In genomic region chr6:144283781-144284473, GRCh38 we compare ENCODE assay signal across 8 cellular contexts. TPM values are rescaled to one million over a fixed set of nuclear protein-coding genes. Genes with fewer than 3 reads are reported as not detected.
DNase-seq lines count a peak whose midpoint lies in the region; ATAC-seq and TF ChIP-seq lines count a peak whose summit lies in the region.

No MANE protein-coding gene starts in this region.

- H3K27ac ChIP-seq in heart right ventricle (peak overlapping the region; percentile 93 to 98 (median 96)), tibial artery (peak overlapping the region; percentile 95 to 96)

- H3K9me3 ChIP-seq in heart right ventricle (no peaks in the 10 kb centered on the region), tibial artery (no peaks in the 10 kb centered on the region)

- 10 to 12% methylated on average over 13 of the region's 13 CpGs for WGBS in heart right ventricle, 2 donors

- TF ChIP-seq CTCF in heart right ventricle (IDR thresholded peaks at IDR 0.05) (peak in 3 of 9 donors; percentile 3 to 21 (median 12)), kidney epithelial cell (IDR thresholded peaks at IDR 0.05; ENCODE audit: insufficient read depth, low read length, poor library complexity, severe bottlenecking) (no peak), tibial artery (IDR thresholded peaks at IDR 0.05) (peak in 1 of 2 experiments; percentile 15)

- no peaks in the 10 kb centered on the region for H3K27me3 ChIP-seq in heart right ventricle
- no peaks in the 10 kb centered on the region for H3K27me3 ChIP-seq in kidney epithelial cell (ENCODE audit: control insufficient read depth, insufficient read depth, low read length)
- H3K27me3 ChIP-seq in tibial artery: no peaks in the 10 kb centered on the region

- H3K36me3 Mint-ChIP-seq in activated naive CD8-positive, alpha-beta T cell treated with anti-CD3 and anti-CD28 coated beads, Interleukin-2, amount 10 ng/mL, durations not matched to agents 7 days and 5 days: peaks cover 3% of the 10 kb centered on the region

- H3K9me3 Mint-ChIP-seq in activated naive CD8-positive, alpha-beta T cell treated with anti-CD3 and anti-CD28 coated beads, Interleukin-2, amount 10 ng/mL, durations not matched to agents 7 days and 5 days: no peaks in the 10 kb centered on the region

- H3K4me1 Mint-ChIP-seq in activated naive CD8-positive, alpha-beta T cell treated with anti-CD3 and anti-CD28 coated beads, Interleukin-2, amount 10 ng/mL, durations not matched to agents 7 days and 5 days: peaks cover 28% of the 10 kb centered on the region

- H3K27me3 Mint-ChIP-seq in activated naive CD8-positive, alpha-beta T cell treated with anti-CD3 and anti-CD28 coated beads, Interleukin-2, amount 10 ng/mL, durations not matched to agents 7 days and 5 days: peaks cover 3% of the 10 kb centered on the region

- no peak overlapping the region for H3K27ac Mint-ChIP-seq in activated naive CD8-positive, alpha-beta T cell treated with anti-CD3 and anti-CD28 coated beads, Interleukin-2, amount 10 ng/mL, durations not matched to agents 7 days and 5 days

- H3K4me3 Mint-ChIP-seq in activated naive CD8-positive, alpha-beta T cell treated with anti-CD3 and anti-CD28 coated beads, Interleukin-2, amount 10 ng/mL, durations not matched to agents 7 days and 5 days: peak overlapping the region; percentile 95

- ATAC-seq in heart right ventricle (no peak), GM19035 (IDR thresholded peaks at IDR 0.05; ENCODE audit: unreplicated experiment) (no peak), HG02642 (IDR thresholded peaks at IDR 0.05; ENCODE audit: poor library complexity, unreplicated experiment) (no peak)
- no peak for ATAC-seq in activated naive CD8-positive, alpha-beta T cell treated with anti-CD3 and anti-CD28 coated beads, Interleukin-2, amount 10 ng/mL, durations not matched to agents 7 days and 5 days (ENCODE audit: low read depth)

- POLR2A ChIA-PET in activated naive CD8-positive, alpha-beta T cell treated with anti-CD3 and anti-CD28 coated beads, Interleukin-2, amount 10 ng/mL, durations not matched to agents 7 days and 5 days (lab: Charles Lee): interaction anchor here (0.6 kb wide), 1 partner anchor 1532 kb away, joined by 3 read pairs; no protein-coding TSS in a partner anchor

- H3K4me3 ChIP-seq in heart right ventricle: peak overlapping the region; percentile 67 to 96 (median 82)
- peak overlapping the region; percentile 70 for H3K4me3 ChIP-seq in kidney epithelial cell (ENCODE audit: low read depth, low read length)
- H3K4me3 ChIP-seq in tibial artery: peak overlapping the region; percentile 84 to 95

- H3K4me1 ChIP-seq in heart right ventricle (peaks cover 0 to 24% (median 18%) of the 10 kb centered on the region in 9 donors), tibial artery (peaks cover 0 to 27% (median 4%) of the 10 kb centered on the region in 4 donors)

- H3K36me3 ChIP-seq in heart right ventricle: peaks cover 0 to 5% (median 0%) of the 10 kb centered on the region in 9 donors
- H3K36me3 ChIP-seq in kidney epithelial cell (ENCODE audit: control insufficient read depth, insufficient read depth, low read length): no peaks in the 10 kb centered on the region
- H3K36me3 ChIP-seq in tibial artery: no peaks in the 10 kb centered on the region

- DNase-seq in heart right ventricle (no peak), cardiac septum (ENCODE audit: low spot score) (no peak), kidney epithelial cell (ENCODE audit: low read depth) (no peak), tibial artery (no peak), NCI-H1694 (lab: John Stamatoyannopoulos, UW) (no peak)
- no peak for DNase-seq in activated naive CD8-positive, alpha-beta T cell treated with anti-CD3 and anti-CD28 coated beads, Interleukin-2, amount 10 ng/mL, durations not matched to agents 7 days and 5 days

- intact Hi-C loops in heart right ventricle (cut with DNase I): loop anchor here in 9 of 10 donors (1.0 to 10.0 kb wide), 13 partner anchors 17 to 199 kb away; no protein-coding TSS in a partner anchor
- intact Hi-C loops in cardiac septum (cut with DNase I): loop anchor here (1.0 to 10.0 kb wide), 2 partner anchors 68 to 129 kb away; partner anchors contain the start of gene STX11
- intact Hi-C loops in tibial artery (cut with DNase I; ENCODE audit: low total_unique reads): no loop called here

RNA-seq across cellular contexts. Expression of gene UTRN, which starts 1.2 kb away (rescaled TPM):
- total RNA-seq in heart right ventricle: 100 to 1,000 TPM in 2 of 10 donors, 10 to 100 TPM in 8; 54.4 to 109 (median 85.5) TPM
- 10 to 100 TPM; 11.4 to 23.2 TPM for polyA plus RNA-seq in heart right ventricle
- 96.4 TPM for total RNA-seq in cardiac septum
- total RNA-seq in activated naive CD8-positive, alpha-beta T cell treated with anti-CD3 and anti-CD28 coated beads, Interleukin-2, amount 10 ng/mL, durations not matched to agents 7 days and 5 days: 100 to 1,000 TPM; 179 to 199 TPM
- 37.9 and 69.1 TPM in 2 replicates for total RNA-seq in kidney epithelial cell
